Comparison of ENCODE assay signal across 12 cellular contexts in the genomic region with DNA sequence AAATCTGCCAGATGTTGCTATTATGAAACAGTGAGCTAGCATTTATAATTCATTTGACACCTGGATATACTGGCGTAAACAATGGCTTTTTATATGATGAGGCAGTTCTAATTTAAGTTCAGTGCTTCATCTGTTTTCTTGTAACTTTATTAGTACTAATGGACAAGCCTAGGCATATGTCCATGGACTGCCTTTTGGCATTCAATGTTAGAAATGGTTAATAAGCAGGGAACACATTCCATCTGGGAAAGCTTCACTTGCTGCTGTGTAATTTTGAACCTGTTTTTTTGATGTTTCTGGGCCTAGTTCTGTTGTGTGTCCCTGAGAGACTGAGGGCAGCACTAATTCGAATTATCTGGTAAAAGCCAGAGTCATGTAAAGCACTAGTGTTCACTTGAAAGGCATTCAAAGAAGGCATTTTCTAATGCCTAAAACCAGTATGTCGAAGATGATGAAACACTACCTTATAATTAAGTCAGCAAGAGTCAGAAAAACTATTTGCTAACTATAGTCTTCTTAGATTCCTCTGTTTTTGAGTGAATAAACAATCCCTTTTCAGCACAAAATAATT.
DNase-seq lines count a peak whose midpoint lies in the region; ATAC-seq and TF ChIP-seq lines count a peak whose summit lies in the region.
"Had no signal": no experiment of that assay in that cellular context is flagged by ENCODE, and none has a peak within 500 bp of the region (broad histone marks: within the 10 kb centered on the region; RNA-seq: fewer than 3 reads in every experiment).

No MANE protein-coding gene starts in this region.

- H3K4me3 Mint-ChIP-seq in activated CD4-positive, alpha-beta T cell treated with anti-CD3 and anti-CD28 coated beads, Interleukin-2, amount 10 ng/mL, durations not matched to agents 24 days and 14 days = no peak overlapping the region
- H3K4me3 Mint-ChIP-seq in naive thymus-derived CD8-positive, alpha-beta T cell = no peak overlapping the region
- H3K4me3 Mint-ChIP-seq: activated naive CD8-positive, alpha-beta T cell treated with anti-CD3 and anti-CD28 coated beads, Interleukin-2, amount 10 ng/mL, durations not matched to agents 7 days and 5 days; naive B cell; stimulated activated naive B cell treated with anti-CD40 and anti-IgM and Interleukin-4, amounts not matched to agents 10 μg/mL and 1 μg/mL and 100 μg/mL, for 72 hours; T-cell had no signal

- POLR2A ChIA-PET in RWPE1 (lab: Yijun Ruan, JAX; ENCODE audit: low non-redundant PET) = interaction anchor here (0.5 to 0.7 kb wide), 2 partner anchors 13 to 447 kb away, joined by 3 to 5 read pairs; no protein-coding TSS in a partner anchor
- POLR2A ChIA-PET in naive thymus-derived CD8-positive, alpha-beta T cell (lab: Charles Lee) = no interaction called here

- in situ Hi-C loops in G401 (cut with HindIII; ENCODE audit: low sequenced_read_pairs) = no loop called here

- no peaks in the 10 kb centered on the region for H3K9me3 Mint-ChIP-seq in activated CD4-positive, alpha-beta T cell treated with anti-CD3 and anti-CD28 coated beads, Interleukin-2, amount 10 ng/mL, durations not matched to agents 24 days and 14 days
- no peaks in the 10 kb centered on the region for H3K9me3 Mint-ChIP-seq in naive thymus-derived CD8-positive, alpha-beta T cell
- H3K9me3 Mint-ChIP-seq: activated naive CD8-positive, alpha-beta T cell treated with anti-CD3 and anti-CD28 coated beads, Interleukin-2, amount 10 ng/mL, durations not matched to agents 7 days and 5 days; stimulated activated naive B cell treated with anti-CD40 and anti-IgM and Interleukin-4, amounts not matched to agents 10 μg/mL and 1 μg/mL and 100 μg/mL, for 72 hours; T-cell had no signal

- H3K4me1 Mint-ChIP-seq in activated CD4-positive, alpha-beta T cell treated with anti-CD3 and anti-CD28 coated beads, Interleukin-2, amount 10 ng/mL, durations not matched to agents 24 days and 14 days = peaks cover 1% of the 10 kb centered on the region
- H3K4me1 Mint-ChIP-seq in naive thymus-derived CD8-positive, alpha-beta T cell = no peaks in the 10 kb centered on the region
- H3K4me1 Mint-ChIP-seq: activated naive CD8-positive, alpha-beta T cell treated with anti-CD3 and anti-CD28 coated beads, Interleukin-2, amount 10 ng/mL, durations not matched to agents 7 days and 5 days; T-cell had no signal

- H3K36me3 ChIP-seq in prostate gland (no peaks in the 10 kb centered on the region), adrenal gland (replicated peaks in 1 of 2) (peaks cover 0 to 6% of the 10 kb centered on the region in 2 donors)

- no peaks in the 10 kb centered on the region for H3K27me3 ChIP-seq in prostate gland (replicated peaks; ENCODE audit: insufficient read depth)
- H3K27me3 ChIP-seq in adrenal gland = no peaks in the 10 kb centered on the region

- TF ChIP-seq POLR2A in prostate gland (IDR thresholded peaks at IDR 0.05) = no peak
- TF ChIP-seq POLR2A in adrenal gland (IDR thresholded peaks at IDR 0.05) = no peak

- 23% methylated on average over 3 of the region's 3 CpGs for WGBS in prostate gland
- WGBS in adrenal gland, 4 donors = 69 to 80% (median 75%) methylated on average over 3 of the region's 3 CpGs

- CTCF ChIA-PET in RWPE1 (lab: Yijun Ruan, JAX) = interaction anchor here (1.2 to 1.3 kb wide), 2 partner anchors 170 to 189 kb away, joined by 3 to 5 read pairs; no protein-coding TSS in a partner anchor

- DNase-seq in G401 (ENCODE audit: low spot score) = peak; percentile 59
- DNase-seq in RWPE1 (ENCODE audit: low spot score) = peak; percentile 33
- DNase-seq in fibroblast of gingiva (ENCODE audit: low read depth) = peak; percentile 97
- DNase-seq in prostate gland (ENCODE audit: low spot score) = peak; percentile 8
- DNase-seq in activated CD4-positive, alpha-beta T cell treated with anti-CD3 and anti-CD28 coated beads, Interleukin-2, amount 10 ng/mL, durations not matched to agents 24 days and 14 days = no peak
- DNase-seq in naive thymus-derived CD8-positive, alpha-beta T cell = no peak
- DNase-seq in NCI-H524 treated with DMSO at 0.1 percent for 48 hours (lab: John Stamatoyannopoulos, UW) = no peak
- no peak for DNase-seq in adrenal gland
- DNase-seq: activated naive CD8-positive, alpha-beta T cell treated with anti-CD3 and anti-CD28 coated beads, Interleukin-2, amount 10 ng/mL, durations not matched to agents 7 days and 5 days; naive B cell; stimulated activated naive B cell treated with anti-CD40 and anti-IgM and Interleukin-4, amounts not matched to agents 10 μg/mL and 1 μg/mL and 100 μg/mL, for 72 hours; T-cell had no signal

- peaks cover 7% of the 10 kb centered on the region for H3K36me3 Mint-ChIP-seq in activated CD4-positive, alpha-beta T cell treated with anti-CD3 and anti-CD28 coated beads, Interleukin-2, amount 10 ng/mL, durations not matched to agents 24 days and 14 days (ENCODE audit: low read depth)
- peaks cover 0 to 31% (median 20%) of the 10 kb centered on the region in 3 donors for H3K36me3 Mint-ChIP-seq in naive thymus-derived CD8-positive, alpha-beta T cell

- H3K4me1 ChIP-seq in prostate gland (replicated peaks) (no peaks in the 10 kb centered on the region), adrenal gland (replicated peaks in 1 of 2) (peaks cover 0 to 15% of the 10 kb centered on the region in 2 donors)

- intact Hi-C loops in prostate gland (cut with DNase I) (loop anchor here (5.0 kb wide), 1 partner anchor 40 kb away; no protein-coding TSS in a partner anchor), adrenal gland (cut with DNase I) (no loop called here)
- intact Hi-C loops in activated CD4-positive, alpha-beta T cell treated with anti-CD3 and anti-CD28 coated beads, Interleukin-2, amount 10 ng/mL, durations not matched to agents 24 days and 14 days (cut with micrococcal nuclease) = no loop called here

- H3K27ac Mint-ChIP-seq in activated CD4-positive, alpha-beta T cell treated with anti-CD3 and anti-CD28 coated beads, Interleukin-2, amount 10 ng/mL, durations not matched to agents 24 days and 14 days = no peak overlapping the region
- no peak overlapping the region for H3K27ac Mint-ChIP-seq in naive thymus-derived CD8-positive, alpha-beta T cell
- H3K27ac Mint-ChIP-seq: activated naive CD8-positive, alpha-beta T cell treated with anti-CD3 and anti-CD28 coated beads, Interleukin-2, amount 10 ng/mL, durations not matched to agents 7 days and 5 days; stimulated activated naive B cell treated with anti-CD40 and anti-IgM and Interleukin-4, amounts not matched to agents 10 μg/mL and 1 μg/mL and 100 μg/mL, for 72 hours; T-cell had no signal

- ATAC-seq in naive thymus-derived CD8-positive, alpha-beta T cell = no peak
- ATAC-seq: stimulated activated naive B cell treated with anti-CD40 and anti-IgM and Interleukin-4, amounts not matched to agents 10 μg/mL and 1 μg/mL and 100 μg/mL, for 72 hours; T-cell had no signal

- H3K27ac ChIP-seq in RWPE1 (no peak overlapping the region), prostate gland (peak overlapping the region; percentile 35 to 40), adrenal gland (no peak overlapping the region)

- H3K27me3 Mint-ChIP-seq in activated CD4-positive, alpha-beta T cell treated with anti-CD3 and anti-CD28 coated beads, Interleukin-2, amount 10 ng/mL, durations not matched to agents 24 days and 14 days = no peaks in the 10 kb centered on the region
- no peaks in the 10 kb centered on the region for H3K27me3 Mint-ChIP-seq in naive thymus-derived CD8-positive, alpha-beta T cell
- H3K27me3 Mint-ChIP-seq: activated naive CD8-positive, alpha-beta T cell treated with anti-CD3 and anti-CD28 coated beads, Interleukin-2, amount 10 ng/mL, durations not matched to agents 7 days and 5 days; naive B cell; stimulated activated naive B cell treated with anti-CD40 and anti-IgM and Interleukin-4, amounts not matched to agents 10 μg/mL and 1 μg/mL and 100 μg/mL, for 72 hours; T-cell had no signal

- H3K4me3 ChIP-seq in prostate gland (no peak overlapping the region), adrenal gland (no peak overlapping the region)

- H3K9me3 ChIP-seq in prostate gland (no peaks in the 10 kb centered on the region), adrenal gland (replicated peaks in 1 of 3) (no peaks in the 10 kb centered on the region)

- TF ChIP-seq CTCF in RWPE1 (conservative IDR thresholded peaks at IDR 0.05; ENCODE audit: low read depth) (no peak), prostate gland (IDR thresholded peaks at IDR 0.05) (no peak), adrenal gland (IDR thresholded peaks at IDR 0.05) (no peak)

Comparison
In these comparisons a context has a peak if more than half of its experiments do, and no peak if none do; other contexts are left out.
1. DNase-seq: peak in G401 (single experiment), RWPE1 (single experiment), fibroblast of gingiva (single experiment) and prostate gland (single experiment); none in activated CD4-positive, alpha-beta T cell treated with anti-CD3 and anti-CD28 coated beads, Interleukin-2, amount 10 ng/mL, durations not matched to agents 24 days and 14 days (single experiment), naive thymus-derived CD8-positive, alpha-beta T cell (0 of 10), NCI-H524 treated with DMSO at 0.1 percent for 48 hours (single experiment) and adrenal gland (0 of 7).
2. H3K27ac ChIP-seq: peak in prostate gland (2 of 2); none in RWPE1 (single experiment) and adrenal gland (0 of 5).